10 cellular contexts compared by ENCODE assay signal in genomic region chr2:45821558-45822271, GRCh38.
A peak's percentile ranks its signal among the peaks of the same experiment; 100 is the strongest.
DNase-seq lines count a peak whose midpoint lies in the region; ATAC-seq, FAIRE-seq and TF ChIP-seq lines count a peak whose summit lies in the region.
"Had no signal": no experiment of that assay in that cellular context is flagged by ENCODE, and none has a peak within 500 bp of the region (broad histone marks: within the 10 kb centered on the region; RNA-seq: fewer than 3 reads in every experiment).

No MANE protein-coding gene starts in this region.

- H3K9me3 ChIP-seq in stomach smooth muscle (ENCODE audit: control insufficient read depth in 2 of 2, low read length in 2 of 2) = no peaks in the 10 kb centered on the region

- H3K36me3 ChIP-seq in stomach smooth muscle (ENCODE audit: control insufficient read depth in 2 of 2, insufficient read depth in 2 of 2, low read length in 2 of 2) = no peaks in the 10 kb centered on the region

- no peaks in the 10 kb centered on the region for H3K9me3 Mint-ChIP-seq in activated B cell treated with CpG ODN at 0.5 μM for 24 hours
- H3K9me3 Mint-ChIP-seq in natural killer cell = no peaks in the 10 kb centered on the region
- H3K9me3 Mint-ChIP-seq in activated naive CD4-positive, alpha-beta T cell treated with anti-CD3 and anti-CD28 coated beads, Interleukin-2, amount 10 ng/mL, durations not matched to agents 7 days and 5 days = no peaks in the 10 kb centered on the region
- H3K9me3 Mint-ChIP-seq: activated CD4-positive, alpha-beta memory T cell treated with anti-CD3 and anti-CD28 coated beads, Interleukin-2, amount 10 ng/mL, durations not matched to agents 7 days and 5 days had no signal

- peak overlapping the region; percentile 23 to 42 for H3K9ac ChIP-seq in stomach smooth muscle (ENCODE audit: low read length in 2 of 2)

- peak; percentile 91 for FAIRE-seq in islet of Langerhans (lab: Jason Lieb, UNC)

- peak overlapping the region; percentile 27 to 29 for H3K4me3 ChIP-seq in stomach smooth muscle (ENCODE audit: low read length in 2 of 2)

- H3K27ac Mint-ChIP-seq in activated B cell treated with CpG ODN at 0.5 μM for 24 hours (peak overlapping the region; percentile 15), natural killer cell (no peak overlapping the region)
- no peak overlapping the region for H3K27ac Mint-ChIP-seq in activated naive CD4-positive, alpha-beta T cell treated with anti-CD3 and anti-CD28 coated beads, Interleukin-2, amount 10 ng/mL, durations not matched to agents 7 days and 5 days
- H3K27ac Mint-ChIP-seq: activated CD4-positive, alpha-beta memory T cell treated with anti-CD3 and anti-CD28 coated beads, Interleukin-2, amount 10 ng/mL, durations not matched to agents 7 days and 5 days had no signal

- CTCF ChIA-PET in activated B cell treated with CpG ODN at 0.5 μM for 24 hours (lab: Charles Lee) = no interaction called here
- CTCF ChIA-PET in activated naive CD4-positive, alpha-beta T cell treated with anti-CD3 and anti-CD28 coated beads, Interleukin-2, amount 10 ng/mL, durations not matched to agents 7 days and 5 days (lab: Charles Lee) = no interaction called here

- TF ChIP-seq CTCF in activated B cell treated with CpG ODN at 0.5 μM for 24 hours (IDR thresholded peaks at IDR 0.05) (no peak), natural killer cell (IDR thresholded peaks at IDR 0.05) (no peak)

- intact Hi-C loops in activated B cell treated with CpG ODN at 0.5 μM for 24 hours (cut with micrococcal nuclease) (no loop called here), posterior vena cava (cut with DNase I) (loop anchor here in 1 of 2 donors (1.0 kb wide), 1 partner anchor 39 kb away; no protein-coding TSS in a partner anchor), natural killer cell (cut with micrococcal nuclease) (no loop called here)

- H3K36me3 Mint-ChIP-seq in activated B cell treated with CpG ODN at 0.5 μM for 24 hours (ENCODE audit: low read depth) (no peaks in the 10 kb centered on the region), natural killer cell (no peaks in the 10 kb centered on the region)
- no peaks in the 10 kb centered on the region for H3K36me3 Mint-ChIP-seq in activated naive CD4-positive, alpha-beta T cell treated with anti-CD3 and anti-CD28 coated beads, Interleukin-2, amount 10 ng/mL, durations not matched to agents 7 days and 5 days

- ATAC-seq in activated B cell treated with CpG ODN at 0.5 μM for 24 hours (ENCODE audit: low read depth) = no peak
- no peak for ATAC-seq in natural killer cell
- ATAC-seq: stimulated activated naive CD8-positive, alpha-beta T cell treated with anti-CD3 and anti-CD28 coated beads, Interleukin-15, Interleukin-2, amounts not matched to agents 100 U/mL and 50 U/mL, for 24 hours had no signal

- POLR2A ChIA-PET in activated B cell treated with CpG ODN at 0.5 μM for 24 hours (lab: Charles Lee) = no interaction called here

- H3K4me1 Mint-ChIP-seq in activated B cell treated with CpG ODN at 0.5 μM for 24 hours (peaks cover 67% of the 10 kb centered on the region), natural killer cell (peaks cover 9 to 33% of the 10 kb centered on the region in 2 donors)
- peaks cover 2% of the 10 kb centered on the region for H3K4me1 Mint-ChIP-seq in activated naive CD4-positive, alpha-beta T cell treated with anti-CD3 and anti-CD28 coated beads, Interleukin-2, amount 10 ng/mL, durations not matched to agents 7 days and 5 days
- H3K4me1 Mint-ChIP-seq: activated CD4-positive, alpha-beta memory T cell treated with anti-CD3 and anti-CD28 coated beads, Interleukin-2, amount 10 ng/mL, durations not matched to agents 7 days and 5 days had no signal

- DNase-seq in HT-29 (ENCODE audit: low spot score) (peak; percentile 79), activated B cell treated with CpG ODN at 0.5 μM for 24 hours (no peak), posterior vena cava (ENCODE audit: low spot score) (no peak), NCI-H1048 (lab: John Stamatoyannopoulos, UW) (no peak), natural killer cell (no peak)
- no peak for DNase-seq in activated naive CD4-positive, alpha-beta T cell treated with anti-CD3 and anti-CD28 coated beads, Interleukin-2, amount 10 ng/mL, durations not matched to agents 7 days and 5 days
- DNase-seq: activated CD4-positive, alpha-beta memory T cell treated with anti-CD3 and anti-CD28 coated beads, Interleukin-2, amount 10 ng/mL, durations not matched to agents 7 days and 5 days; stimulated activated naive CD8-positive, alpha-beta T cell treated with anti-CD3 and anti-CD28 coated beads, Interleukin-15, Interleukin-2, amounts not matched to agents 100 U/mL and 50 U/mL, for 24 hours had no signal

- peaks cover 54% of the 10 kb centered on the region for H3K4me1 ChIP-seq in stomach smooth muscle (ENCODE audit: control insufficient read depth, insufficient read depth, low read length)

- H3K27me3 ChIP-seq in stomach smooth muscle (ENCODE audit: control insufficient read depth in 1 of 2, insufficient read depth in 2 of 2, low read length in 2 of 2) = no peaks in the 10 kb centered on the region

- H3K27me3 Mint-ChIP-seq in activated B cell treated with CpG ODN at 0.5 μM for 24 hours (no peaks in the 10 kb centered on the region), natural killer cell (ENCODE audit: low read depth in 2 of 2) (no peaks in the 10 kb centered on the region)
- H3K27me3 Mint-ChIP-seq in activated naive CD4-positive, alpha-beta T cell treated with anti-CD3 and anti-CD28 coated beads, Interleukin-2, amount 10 ng/mL, durations not matched to agents 7 days and 5 days = peaks cover 3% of the 10 kb centered on the region
- H3K27me3 Mint-ChIP-seq: activated CD4-positive, alpha-beta memory T cell treated with anti-CD3 and anti-CD28 coated beads, Interleukin-2, amount 10 ng/mL, durations not matched to agents 7 days and 5 days had no signal

- peak overlapping the region; percentile 80 for H3K27ac ChIP-seq in stomach smooth muscle (ENCODE audit: low read length)

- H3K4me3 Mint-ChIP-seq in activated B cell treated with CpG ODN at 0.5 μM for 24 hours = no peak overlapping the region
- no peak overlapping the region for H3K4me3 Mint-ChIP-seq in natural killer cell
- H3K4me3 Mint-ChIP-seq in activated naive CD4-positive, alpha-beta T cell treated with anti-CD3 and anti-CD28 coated beads, Interleukin-2, amount 10 ng/mL, durations not matched to agents 7 days and 5 days = no peak overlapping the region
- H3K4me3 Mint-ChIP-seq: activated CD4-positive, alpha-beta memory T cell treated with anti-CD3 and anti-CD28 coated beads, Interleukin-2, amount 10 ng/mL, durations not matched to agents 7 days and 5 days had no signal
